In genomic region chr6:5778317-5778857, GRCh38 we compare ENCODE assay signal across 15 cellular contexts.
A peak's percentile ranks its signal among the peaks of the same experiment; 100 is the strongest.
DNase-seq lines count a peak whose midpoint lies in the region; ATAC-seq, FAIRE-seq and TF ChIP-seq lines count a peak whose summit lies in the region.
"Had no signal": no experiment of that assay in that cellular context is flagged by ENCODE, and none has a peak within 500 bp of the region (broad histone marks: within the 10 kb centered on the region; RNA-seq: fewer than 3 reads in every experiment).

No MANE protein-coding gene starts in this region.

- no peaks in the 10 kb centered on the region for H3K36me3 ChIP-seq in pancreas

- peaks cover 19 to 32% of the 10 kb centered on the region in 2 donors for H3K4me1 Mint-ChIP-seq in stimulated activated naive B cell treated with anti-CD40 and anti-IgM and Interleukin-4, amounts not matched to agents 10 μg/mL and 1 μg/mL and 100 μg/mL, for 72 hours

- 91 to 92% methylated on average over 7 of the region's 7 CpGs for WGBS in pancreas, 2 donors

- H3K4me3 Mint-ChIP-seq in stimulated activated naive B cell treated with anti-CD40 and anti-IgM and Interleukin-4, amounts not matched to agents 10 μg/mL and 1 μg/mL and 100 μg/mL, for 72 hours: no peak overlapping the region

- no peaks in the 10 kb centered on the region for H3K27me3 ChIP-seq in pancreas
- H3K27me3 ChIP-seq: tibial nerve had no signal

- no peak for DNase-seq in stimulated activated naive B cell treated with anti-CD40 and anti-IgM and Interleukin-4, amounts not matched to agents 10 μg/mL and 1 μg/mL and 100 μg/mL, for 72 hours
- DNase-seq in stimulated activated CD8-positive, alpha-beta memory T cell treated with anti-CD3 and anti-CD28 coated beads, Interleukin-4, amount 100 ng/mL, for 48 hours: no peak
- no peak for DNase-seq in pancreas
- DNase-seq: DMS53, IMR-90, midbrain, NCI-H2029 treated with DMSO at 0.1 percent for 48 hours had no signal

- no peak overlapping the region for H3K4me3 ChIP-seq in pancreas
- H3K4me3 ChIP-seq: tibial nerve had no signal

- H3K27me3 Mint-ChIP-seq in stimulated activated naive B cell treated with anti-CD40 and anti-IgM and Interleukin-4, amounts not matched to agents 10 μg/mL and 1 μg/mL and 100 μg/mL, for 72 hours: no peaks in the 10 kb centered on the region

- ATAC-seq in GM19023 (IDR thresholded peaks at IDR 0.05; ENCODE audit: unreplicated experiment) (peak; percentile 91), GM21825 (IDR thresholded peaks at IDR 0.05; ENCODE audit: unreplicated experiment) (peak; percentile 79), HG03280 (IDR thresholded peaks at IDR 0.05; ENCODE audit: unreplicated experiment) (peak; percentile 81), GM21737 (IDR thresholded peaks at IDR 0.05; ENCODE audit: unreplicated experiment) (no peak), pancreas (no peak)
- peak; percentile 89 to 94 for ATAC-seq in stimulated activated naive B cell treated with anti-CD40 and anti-IgM and Interleukin-4, amounts not matched to agents 10 μg/mL and 1 μg/mL and 100 μg/mL, for 72 hours (replicated peaks)
- ATAC-seq: Panc1 had no signal

- peaks cover 23 to 29% of the 10 kb centered on the region in 2 donors for H3K36me3 Mint-ChIP-seq in stimulated activated naive B cell treated with anti-CD40 and anti-IgM and Interleukin-4, amounts not matched to agents 10 μg/mL and 1 μg/mL and 100 μg/mL, for 72 hours

- H3K9me3 Mint-ChIP-seq in stimulated activated naive B cell treated with anti-CD40 and anti-IgM and Interleukin-4, amounts not matched to agents 10 μg/mL and 1 μg/mL and 100 μg/mL, for 72 hours: no peaks in the 10 kb centered on the region

- intact Hi-C loops in pancreas (cut with DNase I): no loop called here

- no peak for TF ChIP-seq CTCF in pancreas (IDR thresholded peaks at IDR 0.05)

- FAIRE-seq in pancreas (lab: Jason Lieb, UNC): no peak
- FAIRE-seq: astrocyte, endothelial cell of umbilical vein had no signal

- no peak overlapping the region for H3K27ac ChIP-seq in pancreas
- H3K27ac ChIP-seq: tibial nerve had no signal

- H3K4me1 ChIP-seq in pancreas: no peaks in the 10 kb centered on the region
- H3K4me1 ChIP-seq: tibial nerve had no signal

- peak overlapping the region; percentile 16 for H3K27ac Mint-ChIP-seq in stimulated activated naive B cell treated with anti-CD40 and anti-IgM and Interleukin-4, amounts not matched to agents 10 μg/mL and 1 μg/mL and 100 μg/mL, for 72 hours

- no peaks in the 10 kb centered on the region for H3K9me3 ChIP-seq in pancreas
- H3K9me3 ChIP-seq: tibial nerve had no signal

Comparison
In these comparisons a context has a peak if more than half of its experiments do, and no peak if none do; other contexts are left out.
1. ATAC-seq: peak in GM19023 (single experiment), GM21825 (single experiment), HG03280 (single experiment) and stimulated activated naive B cell treated with anti-CD40 and anti-IgM and Interleukin-4, amounts not matched to agents 10 μg/mL and 1 μg/mL and 100 μg/mL, for 72 hours (2 of 2); none in GM21737 (single experiment) and pancreas (0 of 4).